Comparison of ENCODE assay signal across 10 cellular contexts in genomic region chr11:2099523-2100316, GRCh38. TPM values are rescaled to one million over a fixed set of nuclear protein-coding genes. Genes with fewer than 3 reads are reported as not detected.
DNase-seq lines count a peak whose midpoint lies in the region; FAIRE-seq and TF ChIP-seq lines count a peak whose summit lies in the region.
"Had no signal": no experiment of that assay in that cellular context is flagged by ENCODE, and none has a peak within 500 bp of the region (broad histone marks: within the 10 kb centered on the region; RNA-seq: fewer than 3 reads in every experiment).

No MANE protein-coding gene starts in this region.

- TF ChIP-seq CTCF in endodermal cell (conservative IDR thresholded peaks at IDR 0.05) (peak; percentile 38), neural progenitor cell (IDR thresholded peaks at IDR 0.05) (no peak), glutamatergic neuron (IDR thresholded peaks at IDR 0.05; ENCODE audit: partially characterized antibody, unreplicated experiment) (no peak), D721Med (IDR thresholded peaks at IDR 0.05; ENCODE audit: insufficient read depth, missing control alignments) (no peak)

- no peak overlapping the region for H2AFZ ChIP-seq in neural progenitor cell (replicated peaks)

- no peak for FAIRE-seq in D721Med (lab: Jason Lieb, UNC)

- no peaks in the 10 kb centered on the region for H3F3A ChIP-seq in neural progenitor cell (ENCODE audit: low read depth)

- H3K36me3 ChIP-seq in endodermal cell (ENCODE audit: control insufficient read depth, insufficient read depth, low read length) (no peaks in the 10 kb centered on the region), neural progenitor cell (no peaks in the 10 kb centered on the region)

- no peaks in the 10 kb centered on the region for H3K9me3 ChIP-seq in endodermal cell (ENCODE audit: control insufficient read depth, low read length)
- no peaks in the 10 kb centered on the region for H3K9me3 ChIP-seq in neural progenitor cell (ENCODE audit: low read depth)

- no peaks in the 10 kb centered on the region for H3K9me3 Mint-ChIP-seq in endodermal cell
- H3K9me3 Mint-ChIP-seq in neural progenitor cell, result peaks cover 3% of the 10 kb centered on the region
- H3K9me3 Mint-ChIP-seq in glutamatergic neuron (ENCODE audit: unreplicated experiment), result peaks cover 5% of the 10 kb centered on the region

- no peak overlapping the region for H3K4me3 ChIP-seq in endodermal cell (ENCODE audit: low read length)
- H3K4me3 ChIP-seq in neural progenitor cell, result no peak overlapping the region
- H3K4me3 ChIP-seq: SK-N-MC, smooth muscle cell had no signal

- H3K4me3 Mint-ChIP-seq in endodermal cell, result no peak overlapping the region
- no peak overlapping the region for H3K4me3 Mint-ChIP-seq in neural progenitor cell
- H3K4me3 Mint-ChIP-seq in glutamatergic neuron (ENCODE audit: unreplicated experiment), result no peak overlapping the region

- H3K27me3 ChIP-seq in endodermal cell (ENCODE audit: control insufficient read depth, insufficient read depth, low read length, poor library complexity, severe bottlenecking), result no peaks in the 10 kb centered on the region
- H3K27me3 ChIP-seq in neural progenitor cell, result peaks cover 7% of the 10 kb centered on the region

- H3K27ac ChIP-seq in endodermal cell (ENCODE audit: low read depth, low read length) (no peak overlapping the region), neural progenitor cell (no peak overlapping the region)
- H3K27ac ChIP-seq: SK-N-MC had no signal

- no peak overlapping the region for H3K27ac Mint-ChIP-seq in endodermal cell
- H3K27ac Mint-ChIP-seq in neural progenitor cell, result peak overlapping the region; percentile 34
- H3K27ac Mint-ChIP-seq in glutamatergic neuron (ENCODE audit: unreplicated experiment), result no peak overlapping the region

- H3K36me3 Mint-ChIP-seq in endodermal cell (ENCODE audit: low read depth) (no peaks in the 10 kb centered on the region), neural progenitor cell (no peaks in the 10 kb centered on the region), glutamatergic neuron (ENCODE audit: unreplicated experiment) (peaks cover 4% of the 10 kb centered on the region)

- no peaks in the 10 kb centered on the region for H3K79me2 ChIP-seq in neural progenitor cell (ENCODE audit: low read depth)

- H3K4me1 Mint-ChIP-seq in endodermal cell (peaks cover 8% of the 10 kb centered on the region), neural progenitor cell (peaks cover 25% of the 10 kb centered on the region), glutamatergic neuron (ENCODE audit: low read depth, unreplicated experiment) (no peaks in the 10 kb centered on the region)

- H3K9ac ChIP-seq in endodermal cell (ENCODE audit: extremely low read depth, low read length, poor library complexity, severe bottlenecking) (no peak overlapping the region), neural progenitor cell (no peak overlapping the region)

- H3K4me1 ChIP-seq in endodermal cell (ENCODE audit: control insufficient read depth, insufficient read depth, low read length), result peaks cover 6% of the 10 kb centered on the region
- H3K4me1 ChIP-seq in neural progenitor cell, result peaks cover 13% of the 10 kb centered on the region

- no peak overlapping the region for H3K4me2 ChIP-seq in neural progenitor cell
- H3K4me2 ChIP-seq: smooth muscle cell had no signal

- H3K27me3 Mint-ChIP-seq in endodermal cell (ENCODE audit: insufficient read depth), result peaks cover 8% of the 10 kb centered on the region
- peaks cover 13% of the 10 kb centered on the region for H3K27me3 Mint-ChIP-seq in neural progenitor cell (ENCODE audit: insufficient read depth, low read depth)
- peaks cover 6% of the 10 kb centered on the region for H3K27me3 Mint-ChIP-seq in glutamatergic neuron (ENCODE audit: unreplicated experiment)

- 85 to 93% methylated on average over 14 to 20 of the region's 20 CpGs for WGBS in endodermal cell (ENCODE audit: insufficient coverage in 1 of 2, insufficient read length in 1 of 2), 2 experiments

- peak; percentile 48 for DNase-seq in Daoy (ENCODE audit: low read depth)
- peak; percentile 27 for DNase-seq in NCI-H2171 (lab: John Stamatoyannopoulos, UW)
- DNase-seq in endodermal cell, result peak; percentile 69
- DNase-seq in neural progenitor cell (ENCODE audit: low spot score), result no peak
- DNase-seq in glutamatergic neuron, result no peak
- no peak for DNase-seq in D721Med (ENCODE audit: insufficient read length, low spot score)
- DNase-seq in anterior cingulate cortex (lab: John Stamatoyannopoulos, UW), result no peak
- DNase-seq in CD1c-positive myeloid dendritic cell (ENCODE audit: extremely low spot score), result no peak

- H4K20me1 ChIP-seq in neural progenitor cell (ENCODE audit: low read depth), result peaks cover 5% of the 10 kb centered on the region

RNA-seq across cellular contexts. Expression of gene IGF2, which starts 39.5 kb away (rescaled TPM):
- 0.29 and 0.45 TPM in 2 replicates for total RNA-seq in Daoy (2014; rRNA removed; shearing (Covaris generic))
- total RNA-seq in endodermal cell (1 to 10 TPM in 1 of 2 donors, under 1 TPM in 1; 0.80 to 5.1 TPM), neural progenitor cell (ENCODE audit: low replicate concordance) (0.45 and 3.3 TPM in 2 replicates), glutamatergic neuron (ENCODE audit: unreplicated experiment) (21.5 TPM)
- 28.1 TPM for polyA plus RNA-seq in endodermal cell (2013, experiment 1 of 2)
- 20.1 TPM for polyA plus RNA-seq in endodermal cell (2013, experiment 2 of 2)

Comparison
In these comparisons a context has a peak if more than half of its experiments do, and no peak if none do; other contexts are left out.
1. DNase-seq: peak in Daoy (single experiment), NCI-H2171 (single experiment) and endodermal cell (single experiment); none in neural progenitor cell (single experiment), glutamatergic neuron (single experiment), D721Med (single experiment), anterior cingulate cortex (0 of 58) and CD1c-positive myeloid dendritic cell (single experiment).